In the genomic region with DNA sequence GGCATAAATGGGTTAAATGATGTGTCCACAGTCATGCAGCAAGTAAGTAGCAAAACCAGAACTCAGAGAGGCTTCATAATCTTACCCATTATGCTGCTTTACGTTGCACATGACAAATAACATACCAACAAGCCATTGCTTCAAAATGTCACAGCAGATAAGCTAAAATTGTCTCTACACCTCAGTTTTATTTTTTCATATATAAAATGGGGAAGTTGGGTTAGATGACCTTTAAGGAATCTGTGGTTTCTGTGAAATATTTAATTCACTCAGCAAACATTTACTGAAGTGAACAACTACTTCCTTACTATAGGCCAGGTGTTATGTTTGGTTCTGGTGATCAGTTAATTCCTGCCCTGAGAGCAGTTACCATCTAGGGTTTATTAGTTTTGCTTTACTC, we compare ENCODE assay signal across 10 cellular contexts. TPM values are rescaled to one million over a fixed set of nuclear protein-coding genes. Genes with fewer than 3 reads are reported as not detected.
A peak's percentile ranks its signal among the peaks of the same experiment; 100 is the strongest.
DNase-seq lines count a peak whose midpoint lies in the region; ATAC-seq, FAIRE-seq and TF ChIP-seq lines count a peak whose summit lies in the region.
"Had no signal": no experiment of that assay in that cellular context is flagged by ENCODE, and none has a peak within 500 bp of the region (broad histone marks: within the 10 kb centered on the region; RNA-seq: fewer than 3 reads in every experiment).

No MANE protein-coding gene starts in this region.

- H3K27me3 Mint-ChIP-seq in activated T-cell treated with anti-CD3 and anti-CD28 coated beads, Interleukin-2, amount 50 U/mL, for 24 hours, result no peaks in the 10 kb centered on the region
- H3K27me3 Mint-ChIP-seq in WTC11 (ENCODE audit: low read depth), result no peaks in the 10 kb centered on the region; the same call in 1 of the 2 replicates

- H3K27me3 ChIP-seq in right lobe of liver (no peaks in the 10 kb centered on the region), tibial artery (no peaks in the 10 kb centered on the region)
- H3K27me3 ChIP-seq: BE2C had no signal

- TF ChIP-seq CTCF in WTC11 (IDR thresholded peaks at IDR 0.05) (no peak), right lobe of liver (IDR thresholded peaks at IDR 0.05) (no peak), tibial artery (IDR thresholded peaks at IDR 0.05) (no peak)

- H3K36me3 ChIP-seq in right lobe of liver, result peaks cover 0 to 12% (median 2%) of the 10 kb centered on the region in 4 donors
- peaks cover 10 to 20% (median 13%) of the 10 kb centered on the region in 3 donors for H3K36me3 ChIP-seq in tibial artery
- H3K36me3 ChIP-seq: BE2C had no signal

- H3K4me1 Mint-ChIP-seq in activated T-cell treated with anti-CD3 and anti-CD28 coated beads, Interleukin-2, amount 50 U/mL, for 24 hours (ENCODE audit: low read depth), result peaks cover 59% of the 10 kb centered on the region
- H3K4me1 Mint-ChIP-seq in WTC11, result peaks cover 23% of the 10 kb centered on the region

- TF ChIP-seq POLR2A in right lobe of liver (IDR thresholded peaks at IDR 0.05) (no peak), H54 (IDR thresholded peaks at IDR 0.05; ENCODE audit: low read depth, low read length) (no peak)

- H3K4me1 ChIP-seq in right lobe of liver, result peaks cover 0 to 53% (median 17%) of the 10 kb centered on the region in 4 donors
- H3K4me1 ChIP-seq in tibial artery, result peaks cover 0 to 84% (median 28%) of the 10 kb centered on the region in 4 donors
- H3K4me1 ChIP-seq: BE2C had no signal

- POLR2A ChIA-PET in WTC11 (lab: Charles Lee), result interaction anchor here (1.1 kb wide), 1 partner anchor 55 kb away, joined by 3 read pairs; no protein-coding TSS in a partner anchor

- FAIRE-seq in H54 (lab: Jason Lieb, UNC), result no peak

- CTCF ChIA-PET in WTC11 (lab: Charles Lee), result interaction anchor here (0.9 to 1.2 kb wide), 2 partner anchors 11 to 93 kb away, joined by 3 to 4 read pairs; no protein-coding TSS in a partner anchor

- peaks cover 58% of the 10 kb centered on the region for H3K36me3 Mint-ChIP-seq in activated T-cell treated with anti-CD3 and anti-CD28 coated beads, Interleukin-2, amount 50 U/mL, for 24 hours (ENCODE audit: low read depth)
- H3K36me3 Mint-ChIP-seq in WTC11, result peaks cover 4% of the 10 kb centered on the region

- peak overlapping the region; percentile 71 for H3K4me3 Mint-ChIP-seq in activated T-cell treated with anti-CD3 and anti-CD28 coated beads, Interleukin-2, amount 50 U/mL, for 24 hours
- no peak overlapping the region for H3K4me3 Mint-ChIP-seq in WTC11

- no peaks in the 10 kb centered on the region for H3K9me3 ChIP-seq in right lobe of liver
- H3K9me3 ChIP-seq in tibial artery, result no peaks in the 10 kb centered on the region
- H3K9me3 ChIP-seq: BE2C had no signal

- DNase-seq in activated T-cell treated with anti-CD3 and anti-CD28 coated beads, Interleukin-2, amount 50 U/mL, for 24 hours, result no peak
- DNase-seq in activated T-cell treated with anti-CD3 and anti-CD28 coated beads for 4 hours (no peak), WTC11 (ENCODE audit: low spot score) (no peak), right lobe of liver (no peak), tibial artery (no peak), dermis blood vessel endothelial cell (no peak), mucosa of gallbladder (ENCODE audit: low spot score) (no peak), H54 (ENCODE audit: insufficient read length, low spot score) (no peak)
- DNase-seq: BE2C; effector CD8-positive, alpha-beta T cell had no signal

- 43% methylated on average over 1 of the region's 1 CpG for WGBS in right lobe of liver (ENCODE audit: insufficient coverage, low coverage, low lambda C conversion rate, missing lambda C conversion rate)

- H3K4me3 ChIP-seq in right lobe of liver (no peak overlapping the region), tibial artery (no peak overlapping the region)

- H3K9me3 Mint-ChIP-seq in activated T-cell treated with anti-CD3 and anti-CD28 coated beads, Interleukin-2, amount 50 U/mL, for 24 hours, result no peaks in the 10 kb centered on the region
- no peaks in the 10 kb centered on the region for H3K9me3 Mint-ChIP-seq in WTC11

- intact Hi-C loops in right lobe of liver (cut with DNase I), result no loop called here
- intact Hi-C loops in tibial artery (cut with DNase I; ENCODE audit: low total_unique reads), result loop anchor here (5.0 kb wide), 1 partner anchor 54 kb away; the partner anchor contains the start of gene DDIT4

- H3K27ac Mint-ChIP-seq in activated T-cell treated with anti-CD3 and anti-CD28 coated beads, Interleukin-2, amount 50 U/mL, for 24 hours, result peak overlapping the region; percentile 97
- H3K27ac Mint-ChIP-seq in WTC11, result peak overlapping the region; percentile 22

- H3K27ac ChIP-seq in right lobe of liver (peak overlapping the region; percentile 1 to 100 (median 35)), tibial artery (peak overlapping the region; percentile 92 to 94)

- ATAC-seq in WTC11 (no peak), right lobe of liver (no peak)

TF ChIP-seq in WTC11, 78 proteins besides CTCF, POLR2A, EP300 and RAD21 (continues in another document):
- TF ChIP-seq MLX (CRISPR knock-in tag; IDR thresholded peaks at IDR 0.05), result no peak
- TF ChIP-seq ZNF232 (CRISPR knock-in tag; IDR thresholded peaks at IDR 0.05), result no peak
- TF ChIP-seq IRF2 (CRISPR knock-in tag; IDR thresholded peaks at IDR 0.05; ENCODE audit: borderline replicate concordance, low read depth), result no peak
- TF ChIP-seq, protein P1, sequence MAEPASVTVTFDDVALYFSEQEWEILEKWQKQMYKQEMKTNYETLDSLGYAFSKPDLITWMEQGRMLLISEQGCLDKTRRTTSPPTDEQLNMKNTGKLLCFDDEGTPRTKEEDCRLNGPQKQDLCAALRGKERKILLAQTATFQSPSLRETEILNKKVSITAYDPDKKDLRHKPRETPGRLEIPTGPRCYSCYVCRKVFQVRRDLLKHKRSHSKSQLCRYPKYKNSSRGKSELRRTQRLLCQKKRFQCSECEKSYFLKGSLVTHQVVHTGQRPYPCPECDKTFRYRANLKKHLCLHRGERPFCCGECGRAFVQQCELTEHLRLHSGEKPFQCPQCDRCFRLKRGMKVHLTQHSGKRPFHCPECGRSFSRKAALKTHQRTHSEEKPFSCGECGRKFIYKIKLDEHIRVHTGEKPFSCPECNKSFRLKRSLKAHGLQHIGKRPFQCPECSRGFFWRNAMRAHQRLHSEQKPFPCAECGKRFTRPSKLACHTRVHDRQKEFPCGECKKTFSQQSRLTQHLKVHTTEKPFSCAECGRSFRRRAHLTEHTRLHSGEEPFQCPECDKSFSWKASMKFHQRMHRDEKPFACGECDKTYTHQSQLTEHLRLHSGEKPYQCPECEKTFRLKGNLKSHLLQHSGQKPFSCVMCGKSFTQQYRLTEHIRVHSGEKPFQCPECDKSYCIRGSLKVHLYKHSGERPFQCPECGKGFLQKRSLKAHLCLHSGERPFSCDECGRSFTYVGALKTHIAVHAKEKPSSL (CRISPR knock-in tag; conservative IDR thresholded peaks at IDR 0.05), result no peak
- TF ChIP-seq SMAD3 (CRISPR knock-in tag; IDR thresholded peaks at IDR 0.05; ENCODE audit: borderline replicate concordance), result no peak
- no peak for TF ChIP-seq TEAD1 (CRISPR knock-in tag; IDR thresholded peaks at IDR 0.05)
- no peak for TF ChIP-seq CBFB (CRISPR knock-in tag; IDR thresholded peaks at IDR 0.05; ENCODE audit: low read depth)
- TF ChIP-seq, protein P2, sequence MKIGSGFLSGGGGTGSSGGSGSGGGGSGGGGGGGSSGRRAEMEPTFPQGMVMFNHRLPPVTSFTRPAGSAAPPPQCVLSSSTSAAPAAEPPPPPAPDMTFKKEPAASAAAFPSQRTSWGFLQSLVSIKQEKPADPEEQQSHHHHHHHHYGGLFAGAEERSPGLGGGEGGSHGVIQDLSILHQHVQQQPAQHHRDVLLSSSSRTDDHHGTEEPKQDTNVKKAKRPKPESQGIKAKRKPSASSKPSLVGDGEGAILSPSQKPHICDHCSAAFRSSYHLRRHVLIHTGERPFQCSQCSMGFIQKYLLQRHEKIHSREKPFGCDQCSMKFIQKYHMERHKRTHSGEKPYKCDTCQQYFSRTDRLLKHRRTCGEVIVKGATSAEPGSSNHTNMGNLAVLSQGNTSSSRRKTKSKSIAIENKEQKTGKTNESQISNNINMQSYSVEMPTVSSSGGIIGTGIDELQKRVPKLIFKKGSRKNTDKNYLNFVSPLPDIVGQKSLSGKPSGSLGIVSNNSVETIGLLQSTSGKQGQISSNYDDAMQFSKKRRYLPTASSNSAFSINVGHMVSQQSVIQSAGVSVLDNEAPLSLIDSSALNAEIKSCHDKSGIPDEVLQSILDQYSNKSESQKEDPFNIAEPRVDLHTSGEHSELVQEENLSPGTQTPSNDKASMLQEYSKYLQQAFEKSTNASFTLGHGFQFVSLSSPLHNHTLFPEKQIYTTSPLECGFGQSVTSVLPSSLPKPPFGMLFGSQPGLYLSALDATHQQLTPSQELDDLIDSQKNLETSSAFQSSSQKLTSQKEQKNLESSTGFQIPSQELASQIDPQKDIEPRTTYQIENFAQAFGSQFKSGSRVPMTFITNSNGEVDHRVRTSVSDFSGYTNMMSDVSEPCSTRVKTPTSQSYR (CRISPR knock-in tag; IDR thresholded peaks at IDR 0.05), result no peak
- TF ChIP-seq NR2C2 (CRISPR knock-in tag; IDR thresholded peaks at IDR 0.05), result no peak
- TF ChIP-seq USF2 (CRISPR knock-in tag; IDR thresholded peaks at IDR 0.05), result no peak
- TF ChIP-seq NFYB (CRISPR knock-in tag; conservative IDR thresholded peaks at IDR 0.05; ENCODE audit: low read depth), result no peak

RNA-seq across cellular contexts. Expression of gene ASCC1, which starts 2.3 kb away (rescaled TPM):
- total RNA-seq in WTC11 (2021) (30.4 to 38.7 TPM (median 32.5 TPM) in 3 replicates), right lobe of liver (10 to 100 TPM; 12.0 to 26.5 (median 14.5) TPM), dermis blood vessel endothelial cell (33.5 and 38.3 TPM in 2 replicates), mucosa of gallbladder (27.5 TPM)

RNA-seq across cellular contexts. Expression of gene ANAPC16, which starts 2.5 kb away (rescaled TPM):
- total RNA-seq in WTC11 (2021) (52.3 to 72.4 TPM (median 72.3 TPM) in 3 replicates), right lobe of liver (10 to 100 TPM; 38.6 to 79.2 (median 51.3) TPM), dermis blood vessel endothelial cell (51.5 and 54.5 TPM in 2 replicates), mucosa of gallbladder (128 TPM)

RNA-seq across cellular contexts. Expression of gene DDIT4, which starts 55.4 kb away (rescaled TPM):
- total RNA-seq in WTC11 (2021) (118 to 158 TPM (median 153 TPM) in 3 replicates), right lobe of liver (100 to 1,000 TPM in 4 of 6 experiments, 10 to 100 TPM in 2; 51.7 to 180 (median 143) TPM), dermis blood vessel endothelial cell (146 and 173 TPM in 2 replicates), mucosa of gallbladder (191 TPM)
